Comparison of ENCODE assay signal across 1 cellular context in genomic region chr6:157185171-157185570, GRCh38.
TF ChIP-seq lines count a peak whose summit lies in the region.

No MANE protein-coding gene starts in this region.

TF ChIP-seq in endothelial cell of umbilical vein, 7 proteins besides CTCF, POLR2A, EP300 and RAD21 (continued from another document):
- TF ChIP-seq GATA2 (IDR thresholded peaks at IDR 0.05; ENCODE audit: insufficient read depth, insufficient read length, low read depth, low read length) (no peak), MYC (IDR thresholded peaks at IDR 0.05; ENCODE audit: low read depth, low read length) (no peak), FOS (IDR thresholded peaks at IDR 0.05; ENCODE audit: borderline replicate concordance, insufficient read depth, low read length) (no peak), JUN (IDR thresholded peaks at IDR 0.05; ENCODE audit: borderline replicate concordance, insufficient read depth, insufficient read length, low read depth) (no peak), POLR2AphosphoS5 (IDR thresholded peaks at IDR 0.05; ENCODE audit: insufficient read depth, low read depth, low read length) (no peak)
